Comparison of ENCODE assay signal across 1 cellular context in the genomic region with DNA sequence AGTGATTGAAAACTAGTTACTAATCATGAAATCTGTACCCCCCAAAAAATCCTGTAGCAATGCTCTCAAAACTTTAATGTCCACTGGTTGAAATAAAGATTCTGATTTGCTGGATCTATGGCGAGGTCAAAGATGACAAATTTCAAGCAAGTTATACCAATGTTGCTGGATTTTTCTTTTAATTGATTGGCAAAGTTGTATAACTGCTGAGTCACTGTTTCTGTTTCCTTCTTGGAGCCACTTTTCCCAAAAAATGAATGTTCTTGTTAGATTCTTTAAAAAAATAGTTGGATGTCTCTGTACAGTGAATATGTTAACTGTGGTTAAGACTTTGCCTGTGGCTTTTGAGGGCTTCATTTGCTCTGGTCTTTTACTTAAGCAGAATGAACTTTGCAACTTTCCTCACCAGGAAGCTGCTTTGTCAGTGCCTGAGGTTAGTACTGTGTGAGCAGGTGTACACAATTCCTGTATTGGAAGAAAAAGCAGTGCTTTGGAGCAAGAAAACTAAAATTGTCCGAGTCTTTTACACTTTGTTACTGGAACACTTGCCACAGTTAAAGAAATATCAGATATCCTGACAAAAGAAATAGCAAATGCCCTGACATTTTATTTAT.
TF ChIP-seq lines count a peak whose summit lies in the region.

No MANE protein-coding gene starts in this region.

TF ChIP-seq in SK-N-SH treated with all-trans-retinoic acid at 6 μM for 48 hours, 23 proteins besides CTCF, POLR2A, EP300 and RAD21 (continued from another document):
- TF ChIP-seq PATZ1 (CRISPR knock-in tag; IDR thresholded peaks at IDR 0.05; ENCODE audit: borderline replicate concordance) (no peak), SNAI2 (CRISPR knock-in tag; IDR thresholded peaks at IDR 0.05) (no peak), ZFP3 (CRISPR knock-in tag; IDR thresholded peaks at IDR 0.05) (no peak), CSDC2 (CRISPR knock-in tag; IDR thresholded peaks at IDR 0.05) (no peak), ZNF70 (CRISPR knock-in tag; IDR thresholded peaks at IDR 0.05) (no peak), ZC3H10 (CRISPR knock-in tag; IDR thresholded peaks at IDR 0.05) (no peak)
- TF ChIP-seq, protein P1, sequence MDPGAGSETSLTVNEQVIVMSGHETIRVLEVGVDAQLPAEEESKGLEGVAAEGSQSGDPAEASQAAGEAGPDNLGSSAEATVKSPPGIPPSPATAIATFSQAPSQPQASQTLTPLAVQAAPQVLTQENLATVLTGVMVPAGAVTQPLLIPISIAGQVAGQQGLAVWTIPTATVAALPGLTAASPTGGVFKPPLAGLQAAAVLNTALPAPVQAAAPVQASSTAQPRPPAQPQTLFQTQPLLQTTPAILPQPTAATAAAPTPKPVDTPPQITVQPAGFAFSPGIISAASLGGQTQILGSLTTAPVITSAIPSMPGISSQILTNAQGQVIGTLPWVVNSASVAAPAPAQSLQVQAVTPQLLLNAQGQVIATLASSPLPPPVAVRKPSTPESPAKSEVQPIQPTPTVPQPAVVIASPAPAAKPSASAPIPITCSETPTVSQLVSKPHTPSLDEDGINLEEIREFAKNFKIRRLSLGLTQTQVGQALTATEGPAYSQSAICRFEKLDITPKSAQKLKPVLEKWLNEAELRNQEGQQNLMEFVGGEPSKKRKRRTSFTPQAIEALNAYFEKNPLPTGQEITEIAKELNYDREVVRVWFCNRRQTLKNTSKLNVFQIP (CRISPR knock-in tag; IDR thresholded peaks at IDR 0.05; ENCODE audit: borderline replicate concordance, low read depth), result no peak
- TF ChIP-seq, protein P2, sequence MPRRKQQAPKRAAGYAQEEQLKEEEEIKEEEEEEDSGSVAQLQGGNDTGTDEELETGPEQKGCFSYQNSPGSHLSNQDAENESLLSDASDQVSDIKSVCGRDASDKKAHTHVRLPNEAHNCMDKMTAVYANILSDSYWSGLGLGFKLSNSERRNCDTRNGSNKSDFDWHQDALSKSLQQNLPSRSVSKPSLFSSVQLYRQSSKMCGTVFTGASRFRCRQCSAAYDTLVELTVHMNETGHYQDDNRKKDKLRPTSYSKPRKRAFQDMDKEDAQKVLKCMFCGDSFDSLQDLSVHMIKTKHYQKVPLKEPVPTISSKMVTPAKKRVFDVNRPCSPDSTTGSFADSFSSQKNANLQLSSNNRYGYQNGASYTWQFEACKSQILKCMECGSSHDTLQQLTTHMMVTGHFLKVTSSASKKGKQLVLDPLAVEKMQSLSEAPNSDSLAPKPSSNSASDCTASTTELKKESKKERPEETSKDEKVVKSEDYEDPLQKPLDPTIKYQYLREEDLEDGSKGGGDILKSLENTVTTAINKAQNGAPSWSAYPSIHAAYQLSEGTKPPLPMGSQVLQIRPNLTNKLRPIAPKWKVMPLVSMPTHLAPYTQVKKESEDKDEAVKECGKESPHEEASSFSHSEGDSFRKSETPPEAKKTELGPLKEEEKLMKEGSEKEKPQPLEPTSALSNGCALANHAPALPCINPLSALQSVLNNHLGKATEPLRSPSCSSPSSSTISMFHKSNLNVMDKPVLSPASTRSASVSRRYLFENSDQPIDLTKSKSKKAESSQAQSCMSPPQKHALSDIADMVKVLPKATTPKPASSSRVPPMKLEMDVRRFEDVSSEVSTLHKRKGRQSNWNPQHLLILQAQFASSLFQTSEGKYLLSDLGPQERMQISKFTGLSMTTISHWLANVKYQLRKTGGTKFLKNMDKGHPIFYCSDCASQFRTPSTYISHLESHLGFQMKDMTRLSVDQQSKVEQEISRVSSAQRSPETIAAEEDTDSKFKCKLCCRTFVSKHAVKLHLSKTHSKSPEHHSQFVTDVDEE (CRISPR knock-in tag; IDR thresholded peaks at IDR 0.05), result no peak
